In the genomic region with DNA sequence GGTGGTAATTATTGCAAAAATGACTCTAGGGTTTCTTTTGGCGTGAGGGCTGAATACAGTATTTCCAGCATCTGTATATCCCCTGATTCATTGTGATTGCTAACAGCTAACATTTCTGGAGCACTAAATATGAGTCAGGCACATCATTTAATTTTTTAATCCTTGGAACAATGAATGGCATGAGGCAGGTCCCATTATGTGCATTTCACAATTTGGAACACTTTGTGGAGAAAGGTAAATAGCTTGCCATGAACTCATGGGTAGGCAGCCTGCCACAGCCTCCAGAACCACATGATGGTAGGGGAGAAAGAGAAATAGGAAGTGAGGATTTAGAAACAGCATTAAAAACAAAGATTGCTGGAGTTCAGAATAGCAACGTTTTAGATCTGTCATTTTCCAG, we compare ENCODE assay signal across 13 cellular contexts. TPM values are rescaled to one million over a fixed set of nuclear protein-coding genes. Genes with fewer than 3 reads are reported as not detected.
A peak's percentile ranks its signal among the peaks of the same experiment; 100 is the strongest.
DNase-seq lines count a peak whose midpoint lies in the region; TF ChIP-seq lines count a peak whose summit lies in the region.
"Had no signal": no experiment of that assay in that cellular context is flagged by ENCODE, and none has a peak within 500 bp of the region (broad histone marks: within the 10 kb centered on the region; RNA-seq: fewer than 3 reads in every experiment).

No MANE protein-coding gene starts in this region.

- H3K9ac ChIP-seq in OCI-LY3 (ENCODE audit: low read length) = no peak overlapping the region

- WGBS in testis, 2 donors = 3 to 5% methylated on average over 2 of the region's 2 CpGs

- intact Hi-C loops in activated CD4-positive, alpha-beta T cell treated with anti-CD3 and anti-CD28 coated beads, Interleukin-2, amount 10 ng/mL, durations not matched to agents 24 days and 14 days (cut with micrococcal nuclease) = loop anchor here (10.0 kb wide), 1 partner anchor 1594 kb away; a partner anchor contains a TSS
- intact Hi-C loops in testis (cut with DNase I; ENCODE audit: low total_unique reads) = no loop called here

- no peak for TF ChIP-seq POLR2A in testis (IDR thresholded peaks at IDR 0.05)

- H3K9me3 Mint-ChIP-seq in activated CD4-positive, alpha-beta T cell treated with anti-CD3 and anti-CD28 coated beads, Interleukin-2, amount 10 ng/mL, durations not matched to agents 24 days and 14 days = peaks cover 6% of the 10 kb centered on the region
- H3K9me3 Mint-ChIP-seq in activated CD4-positive, alpha-beta T cell treated with anti-CD3 and anti-CD28 coated beads, Interleukin-2, amount 10 ng/mL, durations not matched to agents 7 days and 5 days = peaks cover under 1% of the 10 kb centered on the region
- H3K9me3 Mint-ChIP-seq: activated naive CD4-positive, alpha-beta T cell treated with anti-CD3 and anti-CD28 coated beads, Interleukin-2, amount 50 U/mL, for 24 hours had no signal

- no peak for TF ChIP-seq CTCF in OCI-LY3 (IDR thresholded peaks at IDR 0.05; ENCODE audit: low read depth, low read length)
- TF ChIP-seq CTCF in fibroblast of pulmonary artery (IDR thresholded peaks at IDR 0.05; ENCODE audit: low read length, missing control alignments) = no peak
- TF ChIP-seq CTCF in testis (IDR thresholded peaks at IDR 0.05) = no peak
- TF ChIP-seq CTCF in GM10266 (IDR thresholded peaks at IDR 0.05; ENCODE audit: control insufficient read depth, insufficient read depth, low read depth, missing control alignments) = no peak

- no peak for DNase-seq in activated CD4-positive, alpha-beta T cell treated with anti-CD3 and anti-CD28 coated beads, Interleukin-2, amount 10 ng/mL, durations not matched to agents 24 days and 14 days
- no peak for DNase-seq in activated CD4-positive, alpha-beta T cell treated with anti-CD3 and anti-CD28 coated beads, Interleukin-2, amount 10 ng/mL, durations not matched to agents 7 days and 5 days
- DNase-seq in fibroblast of pulmonary artery (ENCODE audit: low read depth) = no peak
- no peak for DNase-seq in testis
- no peak for DNase-seq in DMS53 treated with DMSO at 0.1 percent for 48 hours (lab: John Stamatoyannopoulos, UW; ENCODE audit: unreplicated experiment)
- no peak for DNase-seq in 8988T
- no peak for DNase-seq in GM10266 (ENCODE audit: extremely low spot score)
- DNase-seq: DMS 273 treated with DMSO at 0.1 percent for 48 hours, NCI-H1436 treated with DMSO at 0.1 percent for 48 hours, NCI-H774, uterus had no signal

- POLR2A ChIA-PET in activated CD4-positive, alpha-beta T cell treated with anti-CD3 and anti-CD28 coated beads, Interleukin-2, amount 10 ng/mL, durations not matched to agents 7 days and 5 days (lab: Charles Lee) = no interaction called here

- H4K20me1 ChIP-seq in OCI-LY3 (ENCODE audit: insufficient read depth, low read length) = no peaks in the 10 kb centered on the region

- H3K9me3 ChIP-seq in OCI-LY3 (ENCODE audit: insufficient read depth, low read length) (no peaks in the 10 kb centered on the region), testis (no peaks in the 10 kb centered on the region)
- H3K9me3 ChIP-seq: uterus had no signal

- H3K27ac ChIP-seq in OCI-LY3 (ENCODE audit: low read length) = no peak overlapping the region
- H3K27ac ChIP-seq in testis = no peak overlapping the region
- H3K27ac ChIP-seq: uterus had no signal

- H3K79me2 ChIP-seq in OCI-LY3 (ENCODE audit: low read length) = no peaks in the 10 kb centered on the region

- H3K27me3 Mint-ChIP-seq in activated CD4-positive, alpha-beta T cell treated with anti-CD3 and anti-CD28 coated beads, Interleukin-2, amount 10 ng/mL, durations not matched to agents 24 days and 14 days = peaks cover 38% of the 10 kb centered on the region
- H3K27me3 Mint-ChIP-seq in activated CD4-positive, alpha-beta T cell treated with anti-CD3 and anti-CD28 coated beads, Interleukin-2, amount 10 ng/mL, durations not matched to agents 7 days and 5 days = peaks cover 44% of the 10 kb centered on the region

- no peak overlapping the region for H2AFZ ChIP-seq in OCI-LY3 (ENCODE audit: low read depth, low read length)

- H3K27me3 ChIP-seq in OCI-LY3 (ENCODE audit: low read depth, low read length) (peaks cover 7% of the 10 kb centered on the region; the same call in 1 of the 2 replicates), testis (no peaks in the 10 kb centered on the region)

- H3K4me1 Mint-ChIP-seq in activated CD4-positive, alpha-beta T cell treated with anti-CD3 and anti-CD28 coated beads, Interleukin-2, amount 10 ng/mL, durations not matched to agents 24 days and 14 days = no peaks in the 10 kb centered on the region
- H3K4me1 Mint-ChIP-seq in activated CD4-positive, alpha-beta T cell treated with anti-CD3 and anti-CD28 coated beads, Interleukin-2, amount 10 ng/mL, durations not matched to agents 7 days and 5 days = no peaks in the 10 kb centered on the region
- H3K4me1 Mint-ChIP-seq: activated naive CD4-positive, alpha-beta T cell treated with anti-CD3 and anti-CD28 coated beads, Interleukin-2, amount 50 U/mL, for 24 hours had no signal

- no peak overlapping the region for H3K4me3 Mint-ChIP-seq in activated CD4-positive, alpha-beta T cell treated with anti-CD3 and anti-CD28 coated beads, Interleukin-2, amount 10 ng/mL, durations not matched to agents 24 days and 14 days
- no peak overlapping the region for H3K4me3 Mint-ChIP-seq in activated CD4-positive, alpha-beta T cell treated with anti-CD3 and anti-CD28 coated beads, Interleukin-2, amount 10 ng/mL, durations not matched to agents 7 days and 5 days
- H3K4me3 Mint-ChIP-seq: activated naive CD4-positive, alpha-beta T cell treated with anti-CD3 and anti-CD28 coated beads, Interleukin-2, amount 50 U/mL, for 24 hours had no signal

- H3K36me3 ChIP-seq in OCI-LY3 (replicated peaks; ENCODE audit: low read depth, low read length) = no peaks in the 10 kb centered on the region
- H3K36me3 ChIP-seq in testis (ENCODE audit: low read depth, missing control alignments) = no peaks in the 10 kb centered on the region
- H3K36me3 ChIP-seq: uterus had no signal

- peaks cover 5% of the 10 kb centered on the region; the same call in 1 of the 2 replicates for H3K4me1 ChIP-seq in OCI-LY3 (ENCODE audit: low read length)
- peaks cover 7% of the 10 kb centered on the region for H3K4me1 ChIP-seq in testis

- H3K4me3 ChIP-seq in OCI-LY3 (ENCODE audit: low read length) = no peak overlapping the region
- H3K4me3 ChIP-seq in fibroblast of pulmonary artery (replicated peaks; ENCODE audit: low read depth, low read length) = peak overlapping the region; percentile 28
- peak overlapping the region; percentile 71 to 75 for H3K4me3 ChIP-seq in testis
- H3K4me3 ChIP-seq: uterus had no signal

- CTCF ChIA-PET in activated CD4-positive, alpha-beta T cell treated with anti-CD3 and anti-CD28 coated beads, Interleukin-2, amount 10 ng/mL, durations not matched to agents 7 days and 5 days (lab: Charles Lee) = no interaction called here

- no peaks in the 10 kb centered on the region for H3K36me3 Mint-ChIP-seq in activated CD4-positive, alpha-beta T cell treated with anti-CD3 and anti-CD28 coated beads, Interleukin-2, amount 10 ng/mL, durations not matched to agents 24 days and 14 days (ENCODE audit: low read depth)
- no peaks in the 10 kb centered on the region for H3K36me3 Mint-ChIP-seq in activated CD4-positive, alpha-beta T cell treated with anti-CD3 and anti-CD28 coated beads, Interleukin-2, amount 10 ng/mL, durations not matched to agents 7 days and 5 days (ENCODE audit: low read depth)
- H3K36me3 Mint-ChIP-seq: activated naive CD4-positive, alpha-beta T cell treated with anti-CD3 and anti-CD28 coated beads, Interleukin-2, amount 50 U/mL, for 24 hours had no signal

- H3K27ac Mint-ChIP-seq in activated CD4-positive, alpha-beta T cell treated with anti-CD3 and anti-CD28 coated beads, Interleukin-2, amount 10 ng/mL, durations not matched to agents 24 days and 14 days = peak overlapping the region; percentile 2
- H3K27ac Mint-ChIP-seq in activated CD4-positive, alpha-beta T cell treated with anti-CD3 and anti-CD28 coated beads, Interleukin-2, amount 10 ng/mL, durations not matched to agents 7 days and 5 days = no peak overlapping the region
- H3K27ac Mint-ChIP-seq: activated naive CD4-positive, alpha-beta T cell treated with anti-CD3 and anti-CD28 coated beads, Interleukin-2, amount 50 U/mL, for 24 hours had no signal

- peak overlapping the region; percentile 13; the same call in 1 of the 2 replicates for H3K4me2 ChIP-seq in OCI-LY3 (ENCODE audit: low read length)

RNA-seq across cellular contexts. Expression of a gene that starts 1.7 kb away (rescaled TPM):
- not detected in 2 replicates for total RNA-seq in activated CD4-positive, alpha-beta T cell treated with anti-CD3 and anti-CD28 coated beads, Interleukin-2, amount 10 ng/mL, durations not matched to agents 24 days and 14 days
- total RNA-seq in activated CD4-positive, alpha-beta T cell treated with anti-CD3 and anti-CD28 coated beads, Interleukin-2, amount 10 ng/mL, durations not matched to agents 7 days and 5 days = not detected
- total RNA-seq in testis = 100 to 1,000 TPM; 136 to 139 TPM
- polyA plus RNA-seq in testis (ENCODE audit: insufficient read depth, low read depth, low replicate concordance) = 77.3 TPM

Comparison
In these comparisons a context has a peak if more than half of its experiments do, and no peak if none do; other contexts are left out.
1. RNA of a gene that starts 1.7 kb away (total RNA-seq): 136 to 139 TPM in testis; not detected in activated CD4-positive, alpha-beta T cell treated with anti-CD3 and anti-CD28 coated beads, Interleukin-2, amount 10 ng/mL, durations not matched to agents 24 days and 14 days and not detected in activated CD4-positive, alpha-beta T cell treated with anti-CD3 and anti-CD28 coated beads, Interleukin-2, amount 10 ng/mL, durations not matched to agents 7 days and 5 days; every median in the first group is over 100 times any median in the second.